8 cellular contexts compared by ENCODE assay signal in genomic region chr17:82449136-82449882, GRCh38. TPM values are rescaled to one million over a fixed set of nuclear protein-coding genes. Genes with fewer than 3 reads are reported as not detected.
A peak's percentile ranks its signal among the peaks of the same experiment; 100 is the strongest.
DNase-seq lines count a peak whose midpoint lies in the region; ATAC-seq, FAIRE-seq and TF ChIP-seq lines count a peak whose summit lies in the region.

No MANE protein-coding gene starts in this region.

- H3K27ac ChIP-seq in A549 (peak overlapping the region in 1 of 2 experiments; percentile 91; a peak in 4 of 6 replicates), cingulate gyrus (ENCODE audit: low read depth, low read length) (peak overlapping the region; percentile 90), subcutaneous abdominal adipose tissue (ENCODE audit: low read depth, low read length) (peak overlapping the region; percentile 86)

- H3K4me1 Mint-ChIP-seq in natural killer cell treated with Interleukin-12 subunit alpha and Interleukin-12 subunit beta and Interleukin-15 and Interleukin-18, amount 100 ng/mL, for 72 hours (ENCODE audit: low read depth in 2 of 2) = peaks cover 31 to 46% of the 10 kb centered on the region in 2 donors

- TF ChIP-seq POLR2A in A549 (IDR thresholded peaks at IDR 0.05; ENCODE audit: low read length) (no peak), GM19099 (IDR thresholded peaks at IDR 0.05; ENCODE audit: extremely low read depth, insufficient read length, low read depth) (peak; percentile 90)

- no peaks in the 10 kb centered on the region for H3K27me3 Mint-ChIP-seq in natural killer cell treated with Interleukin-12 subunit alpha and Interleukin-12 subunit beta and Interleukin-15 and Interleukin-18, amount 100 ng/mL, for 72 hours

- H3K9me3 Mint-ChIP-seq in natural killer cell treated with Interleukin-12 subunit alpha and Interleukin-12 subunit beta and Interleukin-15 and Interleukin-18, amount 100 ng/mL, for 72 hours = no peaks in the 10 kb centered on the region

- CTCF ChIA-PET in A549 (lab: Yijun Ruan, JAX) = no interaction called here

- peak overlapping the region; percentile 56 to 86 (median 81) for H3K9ac ChIP-seq in subcutaneous abdominal adipose tissue (ENCODE audit: low read length in 5 of 5)

- POLR2A ChIA-PET in A549 (lab: Yijun Ruan, JAX) = no interaction called here

- peak overlapping the region; percentile 100 for H3K27ac Mint-ChIP-seq in natural killer cell treated with Interleukin-12 subunit alpha and Interleukin-12 subunit beta and Interleukin-15 and Interleukin-18, amount 100 ng/mL, for 72 hours

- no peaks in the 10 kb centered on the region for H3K27me3 ChIP-seq in subcutaneous abdominal adipose tissue (ENCODE audit: control insufficient read depth in 5 of 5, insufficient read depth in 4 of 5, low read length in 5 of 5)

- TF ChIP-seq RAD21 in A549 (conservative IDR thresholded peaks at IDR 0.05 in 1 of 2, IDR thresholded peaks at IDR 0.05 in 1 of 2) = no peak

- peaks cover 0 to 20% (median 8%) of the 10 kb centered on the region in 5 donors for H3K36me3 ChIP-seq in subcutaneous abdominal adipose tissue (ENCODE audit: control insufficient read depth in 5 of 5, insufficient read depth in 5 of 5, low read length in 5 of 5)

- H3K36me3 Mint-ChIP-seq in natural killer cell treated with Interleukin-12 subunit alpha and Interleukin-12 subunit beta and Interleukin-15 and Interleukin-18, amount 100 ng/mL, for 72 hours = no peaks in the 10 kb centered on the region

- H3K4me3 ChIP-seq in A549 (peak overlapping the region; percentile 77), subcutaneous abdominal adipose tissue (ENCODE audit: low read depth in 1 of 5, low read length in 5 of 5) (peak overlapping the region; percentile 84 to 88 (median 86))

- no peaks in the 10 kb centered on the region for H3K9me3 ChIP-seq in A549
- no peaks in the 10 kb centered on the region for H3K9me3 ChIP-seq in subcutaneous abdominal adipose tissue (ENCODE audit: control insufficient read depth in 5 of 5, low read length in 5 of 5)

- no peak for DNase-seq in A549 (ENCODE audit: low read depth in 1 of 2, low spot score in 1 of 2)
- peak in 3 of 4 experiments; percentile 49 to 75 (median 70) for DNase-seq in activated CD4-positive, CD25-positive, alpha-beta regulatory T cell (lab: John Stamatoyannopoulos, UW)
- peak; percentile 73 for DNase-seq in natural killer cell treated with Interleukin-12 subunit alpha and Interleukin-12 subunit beta and Interleukin-15 and Interleukin-18, amount 100 ng/mL, for 72 hours (ENCODE audit: low spot score)
- no peak for DNase-seq in hepatic stellate cell (ENCODE audit: low spot score)

- WGBS in A549 (ENCODE audit: missing lambda C conversion rate) = 91% methylated on average over 29 of the region's 29 CpGs

- ATAC-seq in A549 (no peak), HG03439 (IDR thresholded peaks at IDR 0.05; ENCODE audit: unreplicated experiment) (peak; percentile 49)
- ATAC-seq in natural killer cell treated with Interleukin-12 subunit alpha and Interleukin-12 subunit beta and Interleukin-15 and Interleukin-18, amount 100 ng/mL, for 72 hours = peak; percentile 59 to 63

- FAIRE-seq in A549 (lab: Jason Lieb, UNC) = no peak

- no peak for TF ChIP-seq EP300 in A549 (IDR thresholded peaks at IDR 0.05)

- H3K4me1 ChIP-seq in A549 (peaks cover 13% of the 10 kb centered on the region; the same call in 2 of the 3 replicates), subcutaneous abdominal adipose tissue (ENCODE audit: control insufficient read depth in 5 of 5, insufficient read depth in 5 of 5, low read length in 5 of 5) (peaks cover 0 to 47% (median 43%) of the 10 kb centered on the region in 5 donors)

- TF ChIP-seq CTCF in A549 (IDR thresholded peaks at IDR 0.05) = no peak

- peak overlapping the region; percentile 99 for H3K4me3 Mint-ChIP-seq in natural killer cell treated with Interleukin-12 subunit alpha and Interleukin-12 subunit beta and Interleukin-15 and Interleukin-18, amount 100 ng/mL, for 72 hours

- peak overlapping the region; percentile 69 for H3K4me2 ChIP-seq in A549

TF ChIP-seq in A549, 52 proteins besides CTCF, POLR2A, EP300 and RAD21:
- TF ChIP-seq CHD4 (IDR thresholded peaks at IDR 0.05; ENCODE audit: borderline replicate concordance) (no peak), HMGXB4 (CRISPR knock-in tag; IDR thresholded peaks at IDR 0.05; ENCODE audit: borderline replicate concordance) (no peak), HEYL (CRISPR knock-in tag; IDR thresholded peaks at IDR 0.05) (no peak), ZNF302 (CRISPR knock-in tag; IDR thresholded peaks at IDR 0.05) (no peak), ZSCAN20 (CRISPR knock-in tag; IDR thresholded peaks at IDR 0.05) (no peak)

RNA-seq across cellular contexts. Expression of gene CYBC1, which starts 1.2 kb away (rescaled TPM):
- polyA plus RNA-seq in A549 (2011; rRNA removed) = 68.6 and 81.8 TPM in 2 replicates
- 103 and 118 TPM in 2 replicates for polyA plus RNA-seq in A549 (2012; cell fraction: cytosol; rRNA removed)
- polyA plus RNA-seq in A549 (2012; cell fraction: nucleus; rRNA removed) = 189 and 277 TPM in 2 replicates
- 74.3 to 89.8 TPM (median 86.5 TPM) in 3 replicates for polyA plus RNA-seq in A549 (2017; fragmentation: RNase III; extraction: RNeasy Plus Mini Kit Qiagen cat#74134 plus additional on column Dnase treatment)
- 63.4 and 73.2 TPM in 2 replicates for polyA minus RNA-seq in A549 (2011; rRNA and poly(A)+ RNA removed)
- total RNA-seq in natural killer cell treated with Interleukin-12 subunit alpha and Interleukin-12 subunit beta and Interleukin-15 and Interleukin-18, amount 100 ng/mL, for 72 hours = 100 to 1,000 TPM; 300 to 380 TPM

RNA-seq across cellular contexts. Expression of gene NARF, which starts 9.2 kb away (rescaled TPM):
- polyA plus RNA-seq in A549 (2011; rRNA removed) (89.6 and 108 TPM in 2 replicates), A549 (2017; fragmentation: RNase III; extraction: RNeasy Plus Mini Kit Qiagen cat#74134 plus additional on column Dnase treatment) (38.2 to 51.2 TPM (median 45.0 TPM) in 3 replicates)
- polyA plus RNA-seq in A549 (2012; cell fraction: cytosol; rRNA removed) = 75.5 and 86.9 TPM in 2 replicates
- polyA plus RNA-seq in A549 (2012; cell fraction: nucleus; rRNA removed) = 56.9 and 86.5 TPM in 2 replicates
- polyA minus RNA-seq in A549 (2011; rRNA and poly(A)+ RNA removed) = 43.0 and 48.3 TPM in 2 replicates
- 100 to 1,000 TPM; 217 to 295 TPM for total RNA-seq in natural killer cell treated with Interleukin-12 subunit alpha and Interleukin-12 subunit beta and Interleukin-15 and Interleukin-18, amount 100 ng/mL, for 72 hours

RNA-seq across cellular contexts. Expression of gene OGFOD3, which starts 30.9 kb away (rescaled TPM):
- polyA plus RNA-seq in A549 (2011; rRNA removed) = 14.9 and 15.2 TPM in 2 replicates
- polyA plus RNA-seq in A549 (2012; cell fraction: cytosol; rRNA removed) = 25.1 and 30.2 TPM in 2 replicates
- 34.1 and 40.7 TPM in 2 replicates for polyA plus RNA-seq in A549 (2012; cell fraction: nucleus; rRNA removed)
- 19.8 to 21.9 TPM (median 20.8 TPM) in 3 replicates for polyA plus RNA-seq in A549 (2017; fragmentation: RNase III; extraction: RNeasy Plus Mini Kit Qiagen cat#74134 plus additional on column Dnase treatment)
- 18.8 and 27.1 TPM in 2 replicates for polyA minus RNA-seq in A549 (2011; rRNA and poly(A)+ RNA removed)
- total RNA-seq in natural killer cell treated with Interleukin-12 subunit alpha and Interleukin-12 subunit beta and Interleukin-15 and Interleukin-18, amount 100 ng/mL, for 72 hours = 10 to 100 TPM; 29.7 to 30.1 TPM

RNA-seq across cellular contexts. Expression of gene HEXD, which starts 31.2 kb away (rescaled TPM):
- 18.0 and 18.4 TPM in 2 replicates for polyA plus RNA-seq in A549 (2011; rRNA removed)
- 16.4 and 22.2 TPM in 2 replicates for polyA plus RNA-seq in A549 (2012; cell fraction: cytosol; rRNA removed)
- 121 and 156 TPM in 2 replicates for polyA plus RNA-seq in A549 (2012; cell fraction: nucleus; rRNA removed)
- 15.9 to 21.4 TPM (median 19.5 TPM) in 3 replicates for polyA plus RNA-seq in A549 (2017; fragmentation: RNase III; extraction: RNeasy Plus Mini Kit Qiagen cat#74134 plus additional on column Dnase treatment)
- 15.9 and 16.2 TPM in 2 replicates for polyA minus RNA-seq in A549 (2011; rRNA and poly(A)+ RNA removed)
- 10 to 100 TPM; 19.5 to 40.1 TPM for total RNA-seq in natural killer cell treated with Interleukin-12 subunit alpha and Interleukin-12 subunit beta and Interleukin-15 and Interleukin-18, amount 100 ng/mL, for 72 hours

Comparison
In these comparisons a context has a peak if more than half of its experiments do, and no peak if none do; other contexts are left out.
1. ATAC-seq: peak in HG03439 (single experiment) and natural killer cell treated with Interleukin-12 subunit alpha and Interleukin-12 subunit beta and Interleukin-15 and Interleukin-18, amount 100 ng/mL, for 72 hours (2 of 2); none in A549 (0 of 2).
2. DNase-seq: peak in activated CD4-positive, CD25-positive, alpha-beta regulatory T cell (3 of 4) and natural killer cell treated with Interleukin-12 subunit alpha and Interleukin-12 subunit beta and Interleukin-15 and Interleukin-18, amount 100 ng/mL, for 72 hours (single experiment); none in A549 (0 of 2) and hepatic stellate cell (single experiment).